13 cellular contexts compared by ENCODE assay signal in the genomic region with DNA sequence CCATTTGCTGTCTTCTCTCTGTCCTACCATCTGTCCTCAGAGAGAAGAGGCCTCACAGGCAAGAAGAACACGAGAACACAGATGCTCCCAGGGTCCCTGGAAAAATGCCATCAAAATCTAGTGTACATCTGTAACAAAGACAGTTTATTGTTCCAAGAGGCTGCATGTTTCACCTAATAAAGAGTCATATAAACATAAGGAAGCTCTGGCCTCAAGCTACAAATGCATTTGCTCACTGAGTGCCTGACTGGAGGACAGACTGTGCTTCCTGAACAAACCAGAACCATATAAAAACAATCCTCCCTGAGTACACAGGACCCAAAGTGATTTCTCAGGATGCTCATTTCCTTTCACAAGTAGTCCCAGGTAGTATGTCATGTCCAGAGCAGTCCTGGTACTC.
A peak's percentile ranks its signal among the peaks of the same experiment; 100 is the strongest.
DNase-seq lines count a peak whose midpoint lies in the region; ATAC-seq and TF ChIP-seq lines count a peak whose summit lies in the region.
"Had no signal": no experiment of that assay in that cellular context is flagged by ENCODE, and none has a peak within 500 bp of the region (broad histone marks: within the 10 kb centered on the region; RNA-seq: fewer than 3 reads in every experiment).

No MANE protein-coding gene starts in this region.

- TF ChIP-seq CTCF in Loucy (conservative IDR thresholded peaks at IDR 0.05; ENCODE audit: low read length), result no peak
- TF ChIP-seq CTCF in fibroblast of villous mesenchyme (IDR thresholded peaks at IDR 0.05; ENCODE audit: insufficient read depth, low read depth, low read length), result no peak
- TF ChIP-seq CTCF in sigmoid colon (IDR thresholded peaks at IDR 0.05), result no peak

- CTCF ChIA-PET in HEK293T (lab: Yijun Ruan, JAX), result interaction anchor here (0.6 kb wide), 1 partner anchor 297 kb away, joined by 4 read pairs; no protein-coding TSS in a partner anchor

- POLR2A ChIA-PET in HEK293T (lab: Yijun Ruan, JAX), result no interaction called here

- peak overlapping the region; percentile 3 for H3K9ac ChIP-seq in Loucy (ENCODE audit: low read depth, low read length, poor library complexity, severe bottlenecking)

- H3K27ac ChIP-seq in sigmoid colon, result peak overlapping the region; percentile 33 to 84 (median 80)

- peak; percentile 55 to 90 (median 69) for TF ChIP-seq EP300 in sigmoid colon (IDR thresholded peaks at IDR 0.05)

- H3K36me3 ChIP-seq in Loucy (ENCODE audit: insufficient read depth, low read length), result no peaks in the 10 kb centered on the region
- no peaks in the 10 kb centered on the region for H3K36me3 ChIP-seq in sigmoid colon
- H3K36me3 ChIP-seq: suprapubic skin had no signal

- no peaks in the 10 kb centered on the region for H3K9me3 ChIP-seq in Loucy (ENCODE audit: insufficient read depth, low read depth, low read length)
- no peaks in the 10 kb centered on the region for H3K9me3 ChIP-seq in sigmoid colon
- H3K9me3 ChIP-seq: suprapubic skin had no signal

- no peaks in the 10 kb centered on the region for H3F3A ChIP-seq in Loucy (ENCODE audit: low read depth)

- intact Hi-C loops in sigmoid colon (cut with DNase I), result loop anchor here (2.0 to 5.0 kb wide), 3 partner anchors 49 to 202 kb away; a partner anchor contains a TSS

- peak; percentile 92 for DNase-seq in RPMI7951 (ENCODE audit: low read depth)
- DNase-seq in fibroblast of villous mesenchyme (ENCODE audit: low read depth), result peak; percentile 85
- peak; percentile 80 for DNase-seq in sigmoid colon
- no peak for DNase-seq in SW480 (ENCODE audit: low spot score)
- DNase-seq in HEK293T (ENCODE audit: extremely low spot score), result no peak
- no peak for DNase-seq in erythroblast (lab: John Stamatoyannopoulos, UW)
- DNase-seq: activated T-cell treated with anti-CD3 and anti-CD28 coated beads, Interleukin-2, amount 50 U/mL, for 24 hours; CD8-positive, alpha-beta T cell; effector memory CD4-positive, alpha-beta T cell; MV-4-11 had no signal

- no peaks in the 10 kb centered on the region for H3K79me2 ChIP-seq in Loucy (ENCODE audit: insufficient read depth, low read length)

- WGBS in sigmoid colon, 2 donors, result 8 to 47% methylated on average over 1 of the region's 1 CpG

- no peak for ATAC-seq in GM18511 (IDR thresholded peaks at IDR 0.05; ENCODE audit: unreplicated experiment)
- ATAC-seq: CD8-positive, alpha-beta T cell had no signal

- H3K4me1 ChIP-seq in Loucy (ENCODE audit: insufficient read depth, low read length, poor library complexity, severe bottlenecking), result peaks cover 38% of the 10 kb centered on the region
- peaks cover 0 to 30% (median 25%) of the 10 kb centered on the region in 4 donors for H3K4me1 ChIP-seq in sigmoid colon

- H3K4me3 ChIP-seq in Loucy (ENCODE audit: low read length, poor library complexity, severe bottlenecking) (no peak overlapping the region), fibroblast of villous mesenchyme (ENCODE audit: low read depth, low read length) (no peak overlapping the region), sigmoid colon (no peak overlapping the region)
- H3K4me3 ChIP-seq: suprapubic skin had no signal

- TF ChIP-seq POLR2A in sigmoid colon (IDR thresholded peaks at IDR 0.05), result no peak
- TF ChIP-seq POLR2A in erythroblast (IDR thresholded peaks at IDR 0.05; ENCODE audit: low read length), result no peak

- peak overlapping the region; percentile 14; the same call in 1 of the 2 replicates for H2AFZ ChIP-seq in Loucy (ENCODE audit: low read length)

- H3K27me3 ChIP-seq in Loucy (ENCODE audit: insufficient read depth, low read length, poor library complexity, severe bottlenecking) (no peaks in the 10 kb centered on the region), sigmoid colon (no peaks in the 10 kb centered on the region)
- H3K27me3 ChIP-seq: suprapubic skin had no signal

- H3K4me2 ChIP-seq in Loucy (ENCODE audit: low read depth, low read length, poor library complexity, severe bottlenecking), result peak overlapping the region; percentile 12

- no peaks in the 10 kb centered on the region for H3K9me2 ChIP-seq in Loucy (replicated peaks; ENCODE audit: low read depth, low read length)

- H4K20me1 ChIP-seq in Loucy (ENCODE audit: insufficient read depth, low read length, poor library complexity, severe bottlenecking), result no peaks in the 10 kb centered on the region

TF ChIP-seq in HEK293T, 16 proteins besides CTCF, POLR2A, EP300 and RAD21:
- TF ChIP-seq SUZ12 (IDR thresholded peaks at IDR 0.05), result no peak
- no peak for TF ChIP-seq HDGF (IDR thresholded peaks at IDR 0.05; ENCODE audit: borderline replicate concordance)
- no peak for TF ChIP-seq FOXK2 (IDR thresholded peaks at IDR 0.05)
- no peak for TF ChIP-seq SP1 (IDR thresholded peaks at IDR 0.05)
- no peak for TF ChIP-seq L3MBTL2 (conservative IDR thresholded peaks at IDR 0.05)
- no peak for TF ChIP-seq ELF4 (IDR thresholded peaks at IDR 0.05)
- TF ChIP-seq CTBP1 (IDR thresholded peaks at IDR 0.05; ENCODE audit: borderline replicate concordance), result no peak
- TF ChIP-seq, protein P1, sequence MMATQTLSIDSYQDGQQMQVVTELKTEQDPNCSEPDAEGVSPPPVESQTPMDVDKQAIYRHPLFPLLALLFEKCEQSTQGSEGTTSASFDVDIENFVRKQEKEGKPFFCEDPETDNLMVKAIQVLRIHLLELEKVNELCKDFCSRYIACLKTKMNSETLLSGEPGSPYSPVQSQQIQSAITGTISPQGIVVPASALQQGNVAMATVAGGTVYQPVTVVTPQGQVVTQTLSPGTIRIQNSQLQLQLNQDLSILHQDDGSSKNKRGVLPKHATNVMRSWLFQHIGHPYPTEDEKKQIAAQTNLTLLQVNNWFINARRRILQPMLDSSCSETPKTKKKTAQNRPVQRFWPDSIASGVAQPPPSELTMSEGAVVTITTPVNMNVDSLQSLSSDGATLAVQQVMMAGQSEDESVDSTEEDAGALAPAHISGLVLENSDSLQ (IDR thresholded peaks at IDR 0.05), result no peak
- no peak for TF ChIP-seq LEF1 (IDR thresholded peaks at IDR 0.05; ENCODE audit: borderline replicate concordance)
- no peak for TF ChIP-seq BHLHE40 (IDR thresholded peaks at IDR 0.05; ENCODE audit: borderline replicate concordance)
- TF ChIP-seq FOXM1 (IDR thresholded peaks at IDR 0.05; ENCODE audit: borderline replicate concordance), result no peak
- no peak for TF ChIP-seq TARDBP (IDR thresholded peaks at IDR 0.05)
- TF ChIP-seq FOXA1 (IDR thresholded peaks at IDR 0.05), result no peak
- TF ChIP-seq ARNT (IDR thresholded peaks at IDR 0.05), result no peak
- TF ChIP-seq ZNF384 (IDR thresholded peaks at IDR 0.05), result no peak
- no peak for TF ChIP-seq NFRKB (IDR thresholded peaks at IDR 0.05)

Comparison
In these comparisons a context has a peak if more than half of its experiments do, and no peak if none do; other contexts are left out.
1. DNase-seq: peak in RPMI7951 (single experiment), fibroblast of villous mesenchyme (single experiment) and sigmoid colon (single experiment); none in SW480 (single experiment), HEK293T (single experiment) and erythroblast (0 of 2).